In genomic region chr14:102086972-102087761, GRCh38 we compare ENCODE assay signal across 8 cellular contexts. TPM values are rescaled to one million over a fixed set of nuclear protein-coding genes. Genes with fewer than 3 reads are reported as not detected.
DNase-seq lines count a peak whose midpoint lies in the region; ATAC-seq, FAIRE-seq and TF ChIP-seq lines count a peak whose summit lies in the region.

Gene HSP90AA1 (minus strand): TSS chr14:102087044. CDS start chr14:102086378, 666 bp downstream.

- H3K9me3 ChIP-seq in keratinocyte (ENCODE audit: control insufficient read depth, low read depth, low read length), result no peaks in the 10 kb centered on the region

- peaks cover 41% of the 10 kb centered on the region for H3K79me2 ChIP-seq in keratinocyte (ENCODE audit: control insufficient read depth, insufficient read depth, low read length)

- dilution Hi-C loops in keratinocyte (cut with MboI; ENCODE audit: extremely low pct_ligation_motif_present, low sequenced_read_pairs), result no loop called here

- peaks cover 39% of the 10 kb centered on the region for H3K4me1 ChIP-seq in keratinocyte (ENCODE audit: control insufficient read depth, extremely low read depth, insufficient read depth, low read length)

- peaks cover 13% of the 10 kb centered on the region for H4K20me1 ChIP-seq in keratinocyte (ENCODE audit: control insufficient read depth, extremely low read depth, insufficient read depth, low read length)

- ATAC-seq in GM19025 (IDR thresholded peaks at IDR 0.05; ENCODE audit: low read depth, unreplicated experiment), result peak; percentile 81
- ATAC-seq in HG03280 (IDR thresholded peaks at IDR 0.05; ENCODE audit: unreplicated experiment), result peak; percentile 81

- H3K27ac ChIP-seq in keratinocyte (ENCODE audit: control insufficient read depth, insufficient read depth, low read length), result peak within 1 kb of the TSS; percentile 77

- peak within 1 kb of the TSS; percentile 93 for H3K4me2 ChIP-seq in keratinocyte (ENCODE audit: control insufficient read depth, extremely low read depth, insufficient read depth, low read depth, low read length)

- H3K36me3 ChIP-seq in keratinocyte (ENCODE audit: control insufficient read depth in 2 of 2, extremely low read depth in 1 of 2, insufficient read depth in 2 of 2, low read length in 2 of 2), result peaks cover 17 to 22% of the 10 kb centered on the region in 2 experiments

- TF ChIP-seq CTCF in AG09319 (IDR thresholded peaks at IDR 0.05; ENCODE audit: low read depth, low read length) (peak; percentile 23), keratinocyte (optimal IDR thresholded peaks at IDR 0.05 in 1 of 3, IDR thresholded peaks at IDR 0.05 in 1 of 3, conservative IDR thresholded peaks at IDR 0.05 in 1 of 3; ENCODE audit: extremely low read depth in 1 of 3, insufficient read depth in 2 of 3, low read length in 3 of 3) (peak in 1 of 3 experiments; percentile 26)

- H3K9ac ChIP-seq in keratinocyte (ENCODE audit: control insufficient read depth, extremely low read depth, insufficient read depth, low read length), result peak within 1 kb of the TSS; percentile 87

- peak within 1 kb of the TSS; percentile 62 for H2AFZ ChIP-seq in keratinocyte (ENCODE audit: control insufficient read depth, low read length)

- H3K27me3 ChIP-seq in keratinocyte (ENCODE audit: control insufficient read depth, extremely low read depth, insufficient read depth, low read length), result no peaks in the 10 kb centered on the region

- no peaks in the 10 kb centered on the region for H3K9me1 ChIP-seq in keratinocyte (ENCODE audit: control insufficient read depth, extremely low read depth, insufficient read depth, low read length)

- DNase-seq in AG09319 (ENCODE audit: extremely low read depth, low read depth), result peak; percentile 80
- DNase-seq in NCI-H446 (lab: John Stamatoyannopoulos, UW), result peak; percentile 95 to 98
- peak; percentile 89 for DNase-seq in activated CD4-positive, CD25-positive, alpha-beta regulatory T cell treated with anti-CD3 and anti-CD28 coated beads, Interleukin-2, amount 50 U/mL, for 16 hours (ENCODE audit: low read depth, low spot score)
- peak; percentile 93 for DNase-seq in central memory CD4-positive, alpha-beta T cell
- no peak for DNase-seq in keratinocyte (ENCODE audit: low read depth, low spot score)
- peak; percentile 92 to 95 (median 93) for DNase-seq in stimulated activated CD4-positive, alpha-beta T cell treated with anti-CD3 and anti-CD28 coated beads, Interleukin-12 subunit alpha, Interleukin-12 subunit beta, amount 100 ng/mL, for 48 hours (ENCODE audit: low read depth in 2 of 3, low spot score in 1 of 3)

- H3K4me3 ChIP-seq in keratinocyte (ENCODE audit: control insufficient read depth in 2 of 3, extremely low read depth in 1 of 3, insufficient read depth in 2 of 3, low read depth in 1 of 3, low read length in 3 of 3), result peak within 1 kb of the TSS; percentile 74 to 87 (median 79)

- no peak for FAIRE-seq in keratinocyte (lab: Jason Lieb, UNC)

RNA-seq across cellular contexts. Expression of gene HSP90AA1, which starts in this region (rescaled TPM):
- polyA plus RNA-seq in keratinocyte, result 436 to 952 TPM (median 898 TPM) in 3 replicates
- polyA plus RNA-seq in keratinocyte (2011; ENCODE audit: low read depth), result 5,549 TPM
- 387 and 706 TPM in 2 replicates for polyA plus RNA-seq in keratinocyte (2011; cell fraction: cytosol; rRNA removed)
- polyA plus RNA-seq in keratinocyte (2011; cell fraction: nucleus; rRNA removed), result 414 and 646 TPM in 2 replicates
- polyA plus RNA-seq in keratinocyte (2012; ENCODE audit: low replicate concordance), result 1,032 and 1,140 TPM in 2 replicates
- 141 to 874 TPM (median 371 TPM) in 3 replicates for polyA minus RNA-seq in keratinocyte
- polyA minus RNA-seq in keratinocyte (2011; cell fraction: cytosol; rRNA and poly(A)+ RNA removed), result 889 TPM
- 192 and 292 TPM in 2 replicates for polyA minus RNA-seq in keratinocyte (2011; cell fraction: nucleus; rRNA and poly(A)+ RNA removed)
